Comparison of ENCODE assay signal across 13 cellular contexts in the genomic region with DNA sequence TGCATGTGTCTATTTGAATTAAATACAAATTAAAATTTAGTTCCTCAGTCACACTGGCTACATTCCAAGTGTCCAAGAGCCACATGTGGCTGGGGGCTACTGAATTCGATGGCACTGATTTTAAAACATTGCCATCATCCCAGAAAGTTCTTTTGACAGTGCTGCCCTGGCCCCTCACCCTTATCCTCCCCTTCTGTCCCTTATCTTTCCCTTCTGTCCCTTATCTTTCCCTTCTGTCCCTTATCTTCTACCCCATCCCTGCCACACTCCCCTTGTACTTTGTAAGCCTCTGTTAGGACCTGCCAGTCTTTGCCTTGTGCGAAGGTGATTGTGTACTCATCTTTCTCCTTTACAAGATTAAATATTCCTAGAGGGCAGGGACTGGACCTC.
DNase-seq lines count a peak whose midpoint lies in the region; ATAC-seq and TF ChIP-seq lines count a peak whose summit lies in the region.
"Had no signal": no experiment of that assay in that cellular context is flagged by ENCODE, and none has a peak within 500 bp of the region (broad histone marks: within the 10 kb centered on the region; RNA-seq: fewer than 3 reads in every experiment).

No MANE protein-coding gene starts in this region.

- no peak for ATAC-seq in stimulated activated naive CD8-positive, alpha-beta T cell treated with anti-CD3 and anti-CD28 coated beads, Interleukin-15, Interleukin-2, amounts not matched to agents 100 U/mL and 50 U/mL, for 24 hours
- no peak for ATAC-seq in HG02852 (IDR thresholded peaks at IDR 0.05; ENCODE audit: unreplicated experiment)

- H3K4me1 Mint-ChIP-seq in stimulated activated naive CD8-positive, alpha-beta T cell treated with anti-CD3 and anti-CD28 coated beads, Interleukin-15, Interleukin-2, amounts not matched to agents 100 ng/mL and 50 ng/mL, for 24 hours (ENCODE audit: low read depth), result peaks cover 45% of the 10 kb centered on the region
- peaks cover 82% of the 10 kb centered on the region for H3K4me1 Mint-ChIP-seq in nephron progenitor cell

- peaks cover 55% of the 10 kb centered on the region for H3K36me3 Mint-ChIP-seq in stimulated activated naive CD8-positive, alpha-beta T cell treated with anti-CD3 and anti-CD28 coated beads, Interleukin-15, Interleukin-2, amounts not matched to agents 100 ng/mL and 50 ng/mL, for 24 hours (ENCODE audit: low read depth)
- peaks cover 32% of the 10 kb centered on the region for H3K36me3 Mint-ChIP-seq in nephron progenitor cell (ENCODE audit: low read depth)

- no peak overlapping the region for H3K4me3 Mint-ChIP-seq in stimulated activated naive CD8-positive, alpha-beta T cell treated with anti-CD3 and anti-CD28 coated beads, Interleukin-15, Interleukin-2, amounts not matched to agents 100 ng/mL and 50 ng/mL, for 24 hours
- H3K4me3 Mint-ChIP-seq in nephron progenitor cell, result peak overlapping the region; percentile 50

- no peaks in the 10 kb centered on the region for H3K27me3 Mint-ChIP-seq in stimulated activated naive CD8-positive, alpha-beta T cell treated with anti-CD3 and anti-CD28 coated beads, Interleukin-15, Interleukin-2, amounts not matched to agents 100 ng/mL and 50 ng/mL, for 24 hours
- peaks cover 13% of the 10 kb centered on the region for H3K27me3 Mint-ChIP-seq in nephron progenitor cell (ENCODE audit: low read depth, poor library complexity)

- DNase-seq in stimulated activated naive CD8-positive, alpha-beta T cell treated with anti-CD3 and anti-CD28 coated beads, Interleukin-15, Interleukin-2, amounts not matched to agents 100 U/mL and 50 U/mL, for 24 hours, result no peak
- DNase-seq in caudate nucleus (lab: John Stamatoyannopoulos, UW), result no peak
- DNase-seq in nephron progenitor cell, result no peak
- DNase-seq in stimulated activated CD4-positive, alpha-beta T cell treated with anti-CD3 and anti-CD28 coated beads, Interleukin-12 subunit alpha, Interleukin-12 subunit beta, amount 100 ng/mL, for 4 hours, result no peak
- no peak for DNase-seq in MV-4-11 (lab: John Stamatoyannopoulos, UW)
- DNase-seq in effector CD4-positive, alpha-beta T cell, result no peak
- DNase-seq: kidney glomerular epithelial cell, NCI-H1694 treated with DMSO at 0.1 percent for 48 hours, NCI-H510A had no signal

- peak overlapping the region; percentile 84 for H3K27ac Mint-ChIP-seq in stimulated activated naive CD8-positive, alpha-beta T cell treated with anti-CD3 and anti-CD28 coated beads, Interleukin-15, Interleukin-2, amounts not matched to agents 100 ng/mL and 50 ng/mL, for 24 hours
- peak overlapping the region; percentile 23 for H3K27ac Mint-ChIP-seq in nephron progenitor cell

- TF ChIP-seq CTCF in nephron progenitor cell (IDR thresholded peaks at IDR 0.05), result no peak

- H3K9me3 Mint-ChIP-seq in stimulated activated naive CD8-positive, alpha-beta T cell treated with anti-CD3 and anti-CD28 coated beads, Interleukin-15, Interleukin-2, amounts not matched to agents 100 ng/mL and 50 ng/mL, for 24 hours, result no peaks in the 10 kb centered on the region
- H3K9me3 Mint-ChIP-seq in nephron progenitor cell, result peaks cover 6% of the 10 kb centered on the region

- peak overlapping the region; percentile 82 for H3K27ac ChIP-seq in caudate nucleus (ENCODE audit: low read depth, low read length)
- H3K27ac ChIP-seq: SK-N-MC, VCaP had no signal
